Comparison of ENCODE assay signal across 1 cellular context in genomic region chr7:28533267-28533666, GRCh38.
TF ChIP-seq lines count a peak whose summit lies in the region.

No MANE protein-coding gene starts in this region.

TF ChIP-seq in GM12878, 131 proteins besides CTCF, POLR2A, EP300 and RAD21 (continued from another document and continues in another):
- TF ChIP-seq RB1 (IDR thresholded peaks at IDR 0.05; ENCODE audit: borderline replicate concordance) = no peak
- TF ChIP-seq LARP7 (IDR thresholded peaks at IDR 0.05) = no peak
- TF ChIP-seq PAX5 (IDR thresholded peaks at IDR 0.05; ENCODE audit: borderline replicate concordance, low read depth, low read length) = peak; percentile 47; the same call in 1 of the 2 replicates
- TF ChIP-seq BMI1 (IDR thresholded peaks at IDR 0.05; ENCODE audit: borderline replicate concordance) = no peak
- no peak for TF ChIP-seq STAT3 (IDR thresholded peaks at IDR 0.05; ENCODE audit: low read depth, low read length)
- TF ChIP-seq CBFB (IDR thresholded peaks at IDR 0.05; ENCODE audit: low read depth) = no peak; the same call in 1 of the 2 replicates
- TF ChIP-seq NFXL1 (IDR thresholded peaks at IDR 0.05; ENCODE audit: borderline replicate concordance) = no peak
- TF ChIP-seq CUX1 (IDR thresholded peaks at IDR 0.05; ENCODE audit: insufficient replicate concordance, low read depth, low read length) = no peak
- TF ChIP-seq, protein P1, sequence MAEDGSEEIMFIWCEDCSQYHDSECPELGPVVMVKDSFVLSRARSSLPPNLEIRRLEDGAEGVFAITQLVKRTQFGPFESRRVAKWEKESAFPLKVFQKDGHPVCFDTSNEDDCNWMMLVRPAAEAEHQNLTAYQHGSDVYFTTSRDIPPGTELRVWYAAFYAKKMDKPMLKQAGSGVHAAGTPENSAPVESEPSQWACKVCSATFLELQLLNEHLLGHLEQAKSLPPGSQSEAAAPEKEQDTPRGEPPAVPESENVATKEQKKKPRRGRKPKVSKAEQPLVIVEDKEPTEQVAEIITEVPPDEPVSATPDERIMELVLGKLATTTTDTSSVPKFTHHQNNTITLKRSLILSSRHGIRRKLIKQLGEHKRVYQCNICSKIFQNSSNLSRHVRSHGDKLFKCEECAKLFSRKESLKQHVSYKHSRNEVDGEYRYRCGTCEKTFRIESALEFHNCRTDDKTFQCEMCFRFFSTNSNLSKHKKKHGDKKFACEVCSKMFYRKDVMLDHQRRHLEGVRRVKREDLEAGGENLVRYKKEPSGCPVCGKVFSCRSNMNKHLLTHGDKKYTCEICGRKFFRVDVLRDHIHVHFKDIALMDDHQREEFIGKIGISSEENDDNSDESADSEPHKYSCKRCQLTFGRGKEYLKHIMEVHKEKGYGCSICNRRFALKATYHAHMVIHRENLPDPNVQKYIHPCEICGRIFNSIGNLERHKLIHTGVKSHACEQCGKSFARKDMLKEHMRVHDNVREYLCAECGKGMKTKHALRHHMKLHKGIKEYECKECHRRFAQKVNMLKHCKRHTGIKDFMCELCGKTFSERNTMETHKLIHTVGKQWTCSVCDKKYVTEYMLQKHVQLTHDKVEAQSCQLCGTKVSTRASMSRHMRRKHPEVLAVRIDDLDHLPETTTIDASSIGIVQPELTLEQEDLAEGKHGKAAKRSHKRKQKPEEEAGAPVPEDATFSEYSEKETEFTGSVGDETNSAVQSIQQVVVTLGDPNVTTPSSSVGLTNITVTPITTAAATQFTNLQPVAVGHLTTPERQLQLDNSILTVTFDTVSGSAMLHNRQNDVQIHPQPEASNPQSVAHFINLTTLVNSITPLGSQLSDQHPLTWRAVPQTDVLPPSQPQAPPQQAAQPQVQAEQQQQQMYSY (CRISPR knock-in tag; IDR thresholded peaks at IDR 0.05) = no peak
- TF ChIP-seq, protein P2, sequence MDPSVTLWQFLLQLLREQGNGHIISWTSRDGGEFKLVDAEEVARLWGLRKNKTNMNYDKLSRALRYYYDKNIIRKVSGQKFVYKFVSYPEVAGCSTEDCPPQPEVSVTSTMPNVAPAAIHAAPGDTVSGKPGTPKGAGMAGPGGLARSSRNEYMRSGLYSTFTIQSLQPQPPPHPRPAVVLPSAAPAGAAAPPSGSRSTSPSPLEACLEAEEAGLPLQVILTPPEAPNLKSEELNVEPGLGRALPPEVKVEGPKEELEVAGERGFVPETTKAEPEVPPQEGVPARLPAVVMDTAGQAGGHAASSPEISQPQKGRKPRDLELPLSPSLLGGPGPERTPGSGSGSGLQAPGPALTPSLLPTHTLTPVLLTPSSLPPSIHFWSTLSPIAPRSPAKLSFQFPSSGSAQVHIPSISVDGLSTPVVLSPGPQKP (IDR thresholded peaks at IDR 0.05; ENCODE audit: low read depth, low read length) = no peak
- no peak for TF ChIP-seq ZNF207 (IDR thresholded peaks at IDR 0.05; ENCODE audit: borderline replicate concordance)
- TF ChIP-seq PML (IDR thresholded peaks at IDR 0.05; ENCODE audit: low read length) = no peak
- no peak for TF ChIP-seq SUPT20H (IDR thresholded peaks at IDR 0.05; ENCODE audit: borderline replicate concordance, control insufficient read depth, low read depth, low read length)
- TF ChIP-seq TCF3 (IDR thresholded peaks at IDR 0.05; ENCODE audit: borderline replicate concordance, insufficient read depth, low read depth, low read length) = 0 out of 2 replicates have a peak, but pooled peaks have one; percentile 48
- TF ChIP-seq HCFC1 (IDR thresholded peaks at IDR 0.05; ENCODE audit: low read length) = no peak
- TF ChIP-seq FOXK2 (IDR thresholded peaks at IDR 0.05) = no peak
- no peak for TF ChIP-seq GATAD2B (conservative IDR thresholded peaks at IDR 0.05; ENCODE audit: low read depth)
- TF ChIP-seq RCOR1 (conservative IDR thresholded peaks at IDR 0.05; ENCODE audit: low read depth, low read length) = no peak
- TF ChIP-seq MEF2B (IDR thresholded peaks at IDR 0.05; ENCODE audit: partially characterized antibody, poor library complexity, severe bottlenecking) = no peak
- TF ChIP-seq CREB1 (IDR thresholded peaks at IDR 0.05; ENCODE audit: low read depth) = 0 out of 2 replicates have a peak, but pooled peaks have one; percentile 32
- TF ChIP-seq, protein P3, sequence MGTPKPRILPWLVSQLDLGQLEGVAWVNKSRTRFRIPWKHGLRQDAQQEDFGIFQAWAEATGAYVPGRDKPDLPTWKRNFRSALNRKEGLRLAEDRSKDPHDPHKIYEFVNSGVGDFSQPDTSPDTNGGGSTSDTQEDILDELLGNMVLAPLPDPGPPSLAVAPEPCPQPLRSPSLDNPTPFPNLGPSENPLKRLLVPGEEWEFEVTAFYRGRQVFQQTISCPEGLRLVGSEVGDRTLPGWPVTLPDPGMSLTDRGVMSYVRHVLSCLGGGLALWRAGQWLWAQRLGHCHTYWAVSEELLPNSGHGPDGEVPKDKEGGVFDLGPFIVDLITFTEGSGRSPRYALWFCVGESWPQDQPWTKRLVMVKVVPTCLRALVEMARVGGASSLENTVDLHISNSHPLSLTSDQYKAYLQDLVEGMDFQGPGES (IDR thresholded peaks at IDR 0.05) = no peak
- TF ChIP-seq SMAD1 (IDR thresholded peaks at IDR 0.05; ENCODE audit: low read depth, partially characterized antibody) = no peak
- TF ChIP-seq NR2C1 (IDR thresholded peaks at IDR 0.05) = no peak
- TF ChIP-seq HDGF (IDR thresholded peaks at IDR 0.05) = no peak
- TF ChIP-seq MYB (IDR thresholded peaks at IDR 0.05; ENCODE audit: borderline replicate concordance, low read depth, low read length) = no peak
- TF ChIP-seq CHD2 (IDR thresholded peaks at IDR 0.05; ENCODE audit: borderline replicate concordance, low read depth, low read length) = no peak
- TF ChIP-seq SREBF2 (IDR thresholded peaks at IDR 0.05; ENCODE audit: low read length) = no peak
- peak; percentile 83 for TF ChIP-seq NFIC (IDR thresholded peaks at IDR 0.05; ENCODE audit: low read depth, low read length)
- TF ChIP-seq PAX8 (IDR thresholded peaks at IDR 0.05) = no peak
- TF ChIP-seq CREM (IDR thresholded peaks at IDR 0.05; ENCODE audit: low read depth) = peak; percentile 81; the same call in 1 of the 2 replicates
- TF ChIP-seq KDM1A (IDR thresholded peaks at IDR 0.05; ENCODE audit: borderline replicate concordance) = no peak
- TF ChIP-seq CBX5 (IDR thresholded peaks at IDR 0.05; ENCODE audit: low read depth) = no peak
- no peak for TF ChIP-seq TBL1XR1 (IDR thresholded peaks at IDR 0.05; ENCODE audit: low read depth, low read length)
- no peak for TF ChIP-seq TCF7 (IDR thresholded peaks at IDR 0.05; ENCODE audit: borderline replicate concordance)
- TF ChIP-seq ZZZ3 (IDR thresholded peaks at IDR 0.05; ENCODE audit: control insufficient read depth, insufficient read length, low read depth) = no peak
- TF ChIP-seq MEF2A (IDR thresholded peaks at IDR 0.05; ENCODE audit: insufficient read depth, low read depth, low read length) = no peak
- no peak for TF ChIP-seq BACH1 (IDR thresholded peaks at IDR 0.05; ENCODE audit: borderline replicate concordance)
- TF ChIP-seq FOXM1 (IDR thresholded peaks at IDR 0.05; ENCODE audit: low read depth, low read length) = peak; percentile 68; the same call in 1 of the 2 replicates
- TF ChIP-seq SMC3 (IDR thresholded peaks at IDR 0.05; ENCODE audit: borderline replicate concordance, low read length) = no peak
- TF ChIP-seq, protein P4, sequence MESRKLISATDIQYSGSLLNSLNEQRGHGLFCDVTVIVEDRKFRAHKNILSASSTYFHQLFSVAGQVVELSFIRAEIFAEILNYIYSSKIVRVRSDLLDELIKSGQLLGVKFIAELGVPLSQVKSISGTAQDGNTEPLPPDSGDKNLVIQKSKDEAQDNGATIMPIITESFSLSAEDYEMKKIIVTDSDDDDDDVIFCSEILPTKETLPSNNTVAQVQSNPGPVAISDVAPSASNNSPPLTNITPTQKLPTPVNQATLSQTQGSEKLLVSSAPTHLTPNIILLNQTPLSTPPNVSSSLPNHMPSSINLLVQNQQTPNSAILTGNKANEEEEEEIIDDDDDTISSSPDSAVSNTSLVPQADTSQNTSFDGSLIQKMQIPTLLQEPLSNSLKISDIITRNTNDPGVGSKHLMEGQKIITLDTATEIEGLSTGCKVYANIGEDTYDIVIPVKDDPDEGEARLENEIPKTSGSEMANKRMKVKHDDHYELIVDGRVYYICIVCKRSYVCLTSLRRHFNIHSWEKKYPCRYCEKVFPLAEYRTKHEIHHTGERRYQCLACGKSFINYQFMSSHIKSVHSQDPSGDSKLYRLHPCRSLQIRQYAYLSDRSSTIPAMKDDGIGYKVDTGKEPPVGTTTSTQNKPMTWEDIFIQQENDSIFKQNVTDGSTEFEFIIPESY (IDR thresholded peaks at IDR 0.05) = no peak
- TF ChIP-seq WRNIP1 (IDR thresholded peaks at IDR 0.05; ENCODE audit: borderline replicate concordance, low read depth, low read length) = no peak
- TF ChIP-seq TAF1 (IDR thresholded peaks at IDR 0.05; ENCODE audit: borderline replicate concordance, low read depth, low read length) = no peak
- no peak for TF ChIP-seq SREBF1 (IDR thresholded peaks at IDR 0.05; ENCODE audit: low read length)
- TF ChIP-seq MYC (IDR thresholded peaks at IDR 0.05; ENCODE audit: insufficient read depth, insufficient read length, insufficient replicate concordance, low read length, severe bottlenecking) = no peak
- TF ChIP-seq SPI1 (IDR thresholded peaks at IDR 0.05; ENCODE audit: borderline replicate concordance, insufficient read depth, low read depth, low read length) = 0 out of 2 replicates have a peak, but pooled peaks have one; percentile 24
- TF ChIP-seq ZNF592 (IDR thresholded peaks at IDR 0.05) = no peak
- no peak for TF ChIP-seq RELB (IDR thresholded peaks at IDR 0.05; ENCODE audit: low read depth)
- no peak for TF ChIP-seq BHLHE40 (IDR thresholded peaks at IDR 0.05; ENCODE audit: borderline replicate concordance in 1 of 2, low read depth in 2 of 2, low read length in 1 of 2)
- TF ChIP-seq ZNF274 (IDR thresholded peaks at IDR 0.05; ENCODE audit: insufficient read depth, insufficient read length) = no peak
